8 cellular contexts compared by ENCODE assay signal in the genomic region with DNA sequence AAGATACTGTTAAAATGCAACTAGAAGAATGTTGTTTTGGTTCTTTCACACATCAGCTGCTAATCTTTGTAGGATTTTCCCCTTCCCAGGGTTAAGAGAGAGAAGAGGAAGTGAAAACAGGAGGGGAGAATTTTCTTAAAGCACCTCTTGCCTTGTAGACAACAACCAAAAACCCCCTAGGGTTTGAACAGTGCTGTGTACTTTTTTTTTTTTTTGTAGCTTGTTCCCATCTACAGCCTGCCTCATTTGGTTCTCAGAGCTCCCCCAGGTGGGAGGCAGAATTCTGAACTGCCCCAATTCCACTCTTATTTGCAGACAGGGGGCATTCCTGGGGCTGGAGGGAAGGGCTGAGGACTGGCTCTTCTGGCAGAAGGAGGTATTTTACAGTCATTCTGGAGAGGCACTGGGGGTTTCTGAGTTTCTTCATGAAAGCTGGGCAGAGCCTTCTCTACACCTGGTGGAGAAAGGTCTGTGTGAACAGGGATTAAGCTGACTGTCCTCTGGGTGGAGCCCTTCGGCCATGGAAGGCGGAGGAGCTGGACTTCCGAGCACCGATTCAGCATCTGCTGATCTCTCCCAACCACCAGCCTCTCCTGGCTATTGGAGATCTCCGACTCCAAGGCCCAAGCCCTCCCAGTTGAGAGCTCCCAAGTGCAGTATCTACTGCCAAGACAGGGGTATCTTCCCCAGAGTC. TPM values are rescaled to one million over a fixed set of nuclear protein-coding genes. Genes with fewer than 3 reads are reported as not detected.
A peak's percentile ranks its signal among the peaks of the same experiment; 100 is the strongest.
DNase-seq lines count a peak whose midpoint lies in the region; ATAC-seq and TF ChIP-seq lines count a peak whose summit lies in the region.

No MANE protein-coding gene starts in this region.

- no peaks in the 10 kb centered on the region for H3K27me3 ChIP-seq in CD4-positive, alpha-beta T cell (ENCODE audit: control insufficient read depth, insufficient read depth, low read length)

- CTCF ChIA-PET in CD4-positive, alpha-beta T cell (lab: Charles Lee): interaction anchor here (0.7 to 17.1 kb wide), 30 partner anchors 8 to 1033 kb away, joined by 3 to 288 read pairs (median 4); partner anchors contain the start of gene CCR7

- POLR2A ChIA-PET in CD4-positive, alpha-beta T cell (lab: Charles Lee): interaction anchor here (0.5 to 29.4 kb wide), 15 partner anchors 13 to 1073 kb away, joined by 3 to 1290 read pairs (median 5); partner anchors contain the start of genes CCR7, EIF1, SMARCE1 and TOP2A

- intact Hi-C loops in CD4-positive, alpha-beta T cell (cut with DNase I, micrococcal nuclease): loop anchor here in 1 of 2 experiments (1.0 to 5.0 kb wide), 5 partner anchors 53 to 1047 kb away; partner anchors contain the start of gene IGFBP4
- intact Hi-C loops in activated T-helper 1 cell treated with anti-CD3 and anti-CD28 coated beads, Interleukin-12 subunit alpha, Interleukin-12 subunit beta, Interleukin-2, Interleukin-4 antibody, amounts not matched to agents 30 ng/mL and 10 ng/mL and 1 ng/mL, durations not matched to agents 14 hours and 24 hours and 36 hours (cut with micrococcal nuclease): loop anchor here (1.0 to 2.0 kb wide), 4 partner anchors 10 to 52 kb away; no protein-coding TSS in a partner anchor
- intact Hi-C loops in left cardiac atrium (cut with DNase I): no loop called here

- H3K4me1 Mint-ChIP-seq in CD4-positive, alpha-beta T cell (ENCODE audit: low read depth): peaks cover 72% of the 10 kb centered on the region
- peaks cover 84% of the 10 kb centered on the region for H3K4me1 Mint-ChIP-seq in activated T-helper 1 cell treated with anti-CD3 and anti-CD28 coated beads, Interleukin-12 subunit alpha, Interleukin-12 subunit beta, Interleukin-2, Interleukin-4 antibody, amounts not matched to agents 30 ng/mL and 10 ng/mL and 1 ng/mL, durations not matched to agents 14 hours and 24 hours and 36 hours (ENCODE audit: low read depth)
- H3K4me1 Mint-ChIP-seq in stimulated activated memory B cell treated with anti-CD40 and anti-IgM and Interleukin-4, amounts not matched to agents 10 μg/mL and 1 μg/mL and 100 μg/mL, for 72 hours: peaks cover 72% of the 10 kb centered on the region

- H3K9me3 Mint-ChIP-seq in CD4-positive, alpha-beta T cell: no peaks in the 10 kb centered on the region
- no peaks in the 10 kb centered on the region for H3K9me3 Mint-ChIP-seq in activated T-helper 1 cell treated with anti-CD3 and anti-CD28 coated beads, Interleukin-12 subunit alpha, Interleukin-12 subunit beta, Interleukin-2, Interleukin-4 antibody, amounts not matched to agents 30 ng/mL and 10 ng/mL and 1 ng/mL, durations not matched to agents 14 hours and 24 hours and 36 hours
- no peaks in the 10 kb centered on the region for H3K9me3 Mint-ChIP-seq in stimulated activated memory B cell treated with anti-CD40 and anti-IgM and Interleukin-4, amounts not matched to agents 10 μg/mL and 1 μg/mL and 100 μg/mL, for 72 hours

- peak; percentile 35 for ATAC-seq in CD4-positive, alpha-beta T cell (ENCODE audit: poor library complexity)
- ATAC-seq in GM18511 (IDR thresholded peaks at IDR 0.05; ENCODE audit: unreplicated experiment) (peak; percentile 67), HG02798 (IDR thresholded peaks at IDR 0.05; ENCODE audit: poor library complexity, unreplicated experiment) (peak; percentile 79), left cardiac atrium (peak; percentile 56 to 59), HG03139 (IDR thresholded peaks at IDR 0.05; ENCODE audit: unreplicated experiment) (no peak)
- ATAC-seq in stimulated activated memory B cell treated with anti-CD40 and anti-IgM and Interleukin-4, amounts not matched to agents 10 μg/mL and 1 μg/mL and 100 μg/mL, for 72 hours: peak; percentile 94

- H3K9me3 ChIP-seq in CD4-positive, alpha-beta T cell (ENCODE audit: control insufficient read depth, low read length): no peaks in the 10 kb centered on the region

- peak in 5 of 10 experiments; percentile 44 to 60 (median 53) for DNase-seq in CD4-positive, alpha-beta T cell
- peak; percentile 8 for DNase-seq in NCI-H2227 treated with DMSO at 0.1 percent for 48 hours (lab: John Stamatoyannopoulos, UW)
- peak; percentile 30 for DNase-seq in activated T-helper 1 cell treated with anti-CD3 and anti-CD28 coated beads, Interleukin-12 subunit alpha, Interleukin-12 subunit beta, Interleukin-2, Interleukin-4 antibody, amounts not matched to agents 30 ng/mL and 10 ng/mL and 1 ng/mL, durations not matched to agents 14 hours and 24 hours and 36 hours (ENCODE audit: low spot score)
- no peak for DNase-seq in left cardiac atrium

- peak; percentile 67 for TF ChIP-seq CTCF in CD4-positive, alpha-beta T cell (IDR thresholded peaks at IDR 0.05)

- peak overlapping the region; percentile 75 for H3K4me3 Mint-ChIP-seq in CD4-positive, alpha-beta T cell
- H3K4me3 Mint-ChIP-seq in activated T-helper 1 cell treated with anti-CD3 and anti-CD28 coated beads, Interleukin-12 subunit alpha, Interleukin-12 subunit beta, Interleukin-2, Interleukin-4 antibody, amounts not matched to agents 30 ng/mL and 10 ng/mL and 1 ng/mL, durations not matched to agents 14 hours and 24 hours and 36 hours: peak overlapping the region; percentile 38
- peak overlapping the region; percentile 63 for H3K4me3 Mint-ChIP-seq in stimulated activated memory B cell treated with anti-CD40 and anti-IgM and Interleukin-4, amounts not matched to agents 10 μg/mL and 1 μg/mL and 100 μg/mL, for 72 hours

- no peaks in the 10 kb centered on the region for H3K36me3 Mint-ChIP-seq in CD4-positive, alpha-beta T cell (ENCODE audit: low read depth)
- H3K36me3 Mint-ChIP-seq in activated T-helper 1 cell treated with anti-CD3 and anti-CD28 coated beads, Interleukin-12 subunit alpha, Interleukin-12 subunit beta, Interleukin-2, Interleukin-4 antibody, amounts not matched to agents 30 ng/mL and 10 ng/mL and 1 ng/mL, durations not matched to agents 14 hours and 24 hours and 36 hours (ENCODE audit: low read depth): no peaks in the 10 kb centered on the region
- no peaks in the 10 kb centered on the region for H3K36me3 Mint-ChIP-seq in stimulated activated memory B cell treated with anti-CD40 and anti-IgM and Interleukin-4, amounts not matched to agents 10 μg/mL and 1 μg/mL and 100 μg/mL, for 72 hours

- H3K27ac Mint-ChIP-seq in CD4-positive, alpha-beta T cell: peak overlapping the region; percentile 98
- peak overlapping the region; percentile 95 for H3K27ac Mint-ChIP-seq in activated T-helper 1 cell treated with anti-CD3 and anti-CD28 coated beads, Interleukin-12 subunit alpha, Interleukin-12 subunit beta, Interleukin-2, Interleukin-4 antibody, amounts not matched to agents 30 ng/mL and 10 ng/mL and 1 ng/mL, durations not matched to agents 14 hours and 24 hours and 36 hours
- H3K27ac Mint-ChIP-seq in stimulated activated memory B cell treated with anti-CD40 and anti-IgM and Interleukin-4, amounts not matched to agents 10 μg/mL and 1 μg/mL and 100 μg/mL, for 72 hours: peak overlapping the region; percentile 87

- no peaks in the 10 kb centered on the region for H3K27me3 Mint-ChIP-seq in CD4-positive, alpha-beta T cell
- peaks cover 3% of the 10 kb centered on the region for H3K27me3 Mint-ChIP-seq in activated T-helper 1 cell treated with anti-CD3 and anti-CD28 coated beads, Interleukin-12 subunit alpha, Interleukin-12 subunit beta, Interleukin-2, Interleukin-4 antibody, amounts not matched to agents 30 ng/mL and 10 ng/mL and 1 ng/mL, durations not matched to agents 14 hours and 24 hours and 36 hours (ENCODE audit: insufficient read depth)
- H3K27me3 Mint-ChIP-seq in stimulated activated memory B cell treated with anti-CD40 and anti-IgM and Interleukin-4, amounts not matched to agents 10 μg/mL and 1 μg/mL and 100 μg/mL, for 72 hours: no peaks in the 10 kb centered on the region

- peak overlapping the region; percentile 99 for H3K27ac ChIP-seq in CD4-positive, alpha-beta T cell (ENCODE audit: low read depth, low read length)

RNA-seq across cellular contexts. Expression of gene SMARCE1, which starts 32.2 kb away (rescaled TPM):
- total RNA-seq in CD4-positive, alpha-beta T cell: 10 to 100 TPM; 65.4 to 68.6 TPM
- 125 and 132 TPM in 2 replicates for total RNA-seq in activated T-helper 1 cell treated with anti-CD3 and anti-CD28 coated beads, Interleukin-12 subunit alpha, Interleukin-12 subunit beta, Interleukin-2, Interleukin-4 antibody, amounts not matched to agents 30 ng/mL and 10 ng/mL and 1 ng/mL, durations not matched to agents 14 hours and 24 hours and 36 hours
- total RNA-seq in left cardiac atrium: 10 to 100 TPM; 62.2 to 68.9 TPM

RNA-seq across cellular contexts. Expression of gene KRT222, which starts 49.5 kb away (rescaled TPM):
- total RNA-seq in CD4-positive, alpha-beta T cell: not detected
- not detected in 2 replicates for total RNA-seq in activated T-helper 1 cell treated with anti-CD3 and anti-CD28 coated beads, Interleukin-12 subunit alpha, Interleukin-12 subunit beta, Interleukin-2, Interleukin-4 antibody, amounts not matched to agents 30 ng/mL and 10 ng/mL and 1 ng/mL, durations not matched to agents 14 hours and 24 hours and 36 hours
- total RNA-seq in left cardiac atrium: 1 to 10 TPM in 1 of 2 donors, not detected in 1; 1.3 TPM

RNA-seq across cellular contexts. Expression of gene CCR7, which starts 50.2 kb away (rescaled TPM):
- 100 to 1,000 TPM; 170 to 180 TPM for total RNA-seq in CD4-positive, alpha-beta T cell
- total RNA-seq in activated T-helper 1 cell treated with anti-CD3 and anti-CD28 coated beads, Interleukin-12 subunit alpha, Interleukin-12 subunit beta, Interleukin-2, Interleukin-4 antibody, amounts not matched to agents 30 ng/mL and 10 ng/mL and 1 ng/mL, durations not matched to agents 14 hours and 24 hours and 36 hours: 165 and 166 TPM in 2 replicates
- total RNA-seq in left cardiac atrium: under 1 TPM; 0.29 to 0.53 TPM

Comparison
In these comparisons a context has a peak if more than half of its experiments do, and no peak if none do; other contexts are left out.
1. RNA of gene CCR7, which starts 50.2 kb away (total RNA-seq): 170 to 180 TPM in CD4-positive, alpha-beta T cell and 165 to 166 TPM in activated T-helper 1 cell treated with anti-CD3 and anti-CD28 coated beads, Interleukin-12 subunit alpha, Interleukin-12 subunit beta, Interleukin-2, Interleukin-4 antibody, amounts not matched to agents 30 ng/mL and 10 ng/mL and 1 ng/mL, durations not matched to agents 14 hours and 24 hours and 36 hours; 0.29 to 0.53 TPM in left cardiac atrium; every median in the first group is over 100 times any median in the second.
2. Peak in every context shown above with its lines, with median percentiles within 50 percentile points of each other: H3K27ac Mint-ChIP-seq and H3K4me3 Mint-ChIP-seq.